ENCODE assay signal across 12 cellular contexts in the genomic region with DNA sequence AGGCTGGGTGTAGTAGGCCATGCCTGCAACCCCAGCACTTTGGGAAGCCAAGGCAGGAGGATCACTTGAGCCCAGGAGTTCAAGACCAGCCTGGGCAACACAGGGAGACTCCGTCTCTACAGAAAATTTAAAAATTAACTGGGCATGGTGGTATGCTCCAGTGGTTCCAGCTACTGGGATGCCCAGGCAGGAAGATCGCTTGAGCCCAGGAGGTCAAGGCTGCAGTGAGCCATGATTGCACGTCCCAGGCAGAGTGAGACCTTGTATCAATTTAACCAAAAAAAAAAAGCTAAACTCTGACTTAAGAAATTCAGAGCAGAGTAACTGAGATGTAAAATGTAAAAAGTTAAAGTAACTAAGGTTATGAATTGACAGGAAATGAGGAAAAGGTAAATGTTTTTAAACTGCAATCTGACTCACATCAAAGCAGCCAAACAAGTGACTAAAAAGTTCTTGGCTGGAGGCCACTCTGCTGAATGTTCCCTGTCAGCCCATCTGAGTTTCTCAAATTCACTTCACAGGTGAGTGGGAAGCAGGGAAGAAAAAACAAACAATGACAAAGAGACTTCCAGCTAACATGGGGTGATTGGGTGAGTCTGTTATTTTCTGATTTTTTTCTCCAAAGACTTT. TPM values are rescaled to one million over a fixed set of nuclear protein-coding genes. Genes with fewer than 3 reads are reported as not detected.
DNase-seq lines count a peak whose midpoint lies in the region; ATAC-seq and TF ChIP-seq lines count a peak whose summit lies in the region.
"Had no signal": no experiment of that assay in that cellular context is flagged by ENCODE, and none has a peak within 500 bp of the region (broad histone marks: within the 10 kb centered on the region; RNA-seq: fewer than 3 reads in every experiment).

No MANE protein-coding gene starts in this region.

- H3K27me3 ChIP-seq in RWPE2 (ENCODE audit: insufficient read depth, poor library complexity, severe bottlenecking) (no peaks in the 10 kb centered on the region), upper lobe of right lung (no peaks in the 10 kb centered on the region), colonic mucosa (no peaks in the 10 kb centered on the region)
- H3K27me3 ChIP-seq: BLaER1, right atrium auricular region had no signal

- intact Hi-C loops in upper lobe of right lung (cut with DNase I) (no loop called here), colonic mucosa (cut with DNase I) (no loop called here)

- TF ChIP-seq CTCF in RWPE2 (IDR thresholded peaks at IDR 0.05; ENCODE audit: poor library complexity, severe bottlenecking) (no peak), upper lobe of right lung (IDR thresholded peaks at IDR 0.05) (no peak), colonic mucosa (IDR thresholded peaks at IDR 0.05) (no peak)

- peak overlapping the region; percentile 70 for H3K27ac ChIP-seq in RWPE2 (ENCODE audit: poor library complexity, severe bottlenecking)
- no peak overlapping the region for H3K27ac ChIP-seq in upper lobe of right lung
- no peak overlapping the region for H3K27ac ChIP-seq in colonic mucosa
- H3K27ac ChIP-seq: BLaER1, right atrium auricular region had no signal

- ATAC-seq in RWPE2 (ENCODE audit: low read depth) = peak; percentile 97
- ATAC-seq in upper lobe of right lung = peak; percentile 72

- H3K9me3 ChIP-seq in RWPE2 (ENCODE audit: severe bottlenecking) (no peaks in the 10 kb centered on the region), upper lobe of right lung (no peaks in the 10 kb centered on the region), colonic mucosa (no peaks in the 10 kb centered on the region)

- no peak overlapping the region for H3K9ac ChIP-seq in colonic mucosa (ENCODE audit: low read depth in 2 of 2, low read length in 2 of 2)
- H3K9ac ChIP-seq: BLaER1 had no signal

- POLR2A ChIA-PET in HEK293T (lab: Yijun Ruan, JAX) = no interaction called here

- CTCF ChIA-PET in HEK293T (lab: Yijun Ruan, JAX) = no interaction called here

- DNase-seq in SIG-M5 treated with dmso at 0.1 percent for 504 hours (lab: John Stamatoyannopoulos, UW; ENCODE audit: unreplicated experiment) = peak; percentile 13
- DNase-seq in SIG-M5 (lab: John Stamatoyannopoulos, UW) = no peak
- no peak for DNase-seq in RWPE2 (ENCODE audit: low spot score)
- DNase-seq in iris pigment epithelial cell (ENCODE audit: low read depth) = peak; percentile 79
- no peak for DNase-seq in upper lobe of right lung
- no peak for DNase-seq in HEK293T (ENCODE audit: extremely low spot score)
- no peak for DNase-seq in stimulated activated CD4-positive, alpha-beta T cell treated with anti-CD3 and anti-CD28 coated beads, Interleukin-15, amount 100 ng/mL, for 24 hours
- DNase-seq in colonic mucosa = no peak
- DNase-seq: activated B cell treated with CpG ODN at 0.5 μM for 24 hours; activated naive CD4-positive, alpha-beta T cell treated with anti-CD3 and anti-CD28 coated beads, Interleukin-2, amount 10 ng/mL, durations not matched to agents 7 days and 5 days had no signal

- no peak overlapping the region for H3K4me3 ChIP-seq in RWPE2 (ENCODE audit: severe bottlenecking)
- H3K4me3 ChIP-seq in upper lobe of right lung = no peak overlapping the region
- no peak overlapping the region for H3K4me3 ChIP-seq in colonic mucosa
- H3K4me3 ChIP-seq: BLaER1, right atrium auricular region had no signal

- H3K36me3 ChIP-seq in RWPE2 (ENCODE audit: low read depth) (no peaks in the 10 kb centered on the region), upper lobe of right lung (no peaks in the 10 kb centered on the region), colonic mucosa (no peaks in the 10 kb centered on the region)
- H3K36me3 ChIP-seq: BLaER1, right atrium auricular region had no signal

- peaks cover 18% of the 10 kb centered on the region for H3K4me1 ChIP-seq in RWPE2 (ENCODE audit: insufficient read depth, poor library complexity, severe bottlenecking)
- H3K4me1 ChIP-seq in upper lobe of right lung = peaks cover 7% of the 10 kb centered on the region
- H3K4me1 ChIP-seq in colonic mucosa = no peaks in the 10 kb centered on the region
- H3K4me1 ChIP-seq: BLaER1, right atrium auricular region had no signal

TF ChIP-seq in HEK293T, 16 proteins besides CTCF, POLR2A, EP300 and RAD21:
- TF ChIP-seq SUZ12 (IDR thresholded peaks at IDR 0.05) = no peak
- no peak for TF ChIP-seq CTBP1 (IDR thresholded peaks at IDR 0.05; ENCODE audit: borderline replicate concordance)
- TF ChIP-seq HDGF (IDR thresholded peaks at IDR 0.05; ENCODE audit: borderline replicate concordance) = no peak
- no peak for TF ChIP-seq FOXM1 (IDR thresholded peaks at IDR 0.05; ENCODE audit: borderline replicate concordance)
- TF ChIP-seq TARDBP (IDR thresholded peaks at IDR 0.05) = no peak
- TF ChIP-seq BHLHE40 (IDR thresholded peaks at IDR 0.05; ENCODE audit: borderline replicate concordance) = no peak
- TF ChIP-seq LEF1 (IDR thresholded peaks at IDR 0.05; ENCODE audit: borderline replicate concordance) = no peak
- no peak for TF ChIP-seq ARNT (IDR thresholded peaks at IDR 0.05)
- no peak for TF ChIP-seq ZNF384 (IDR thresholded peaks at IDR 0.05)
- no peak for TF ChIP-seq FOXK2 (IDR thresholded peaks at IDR 0.05)
- no peak for TF ChIP-seq ELF4 (IDR thresholded peaks at IDR 0.05)
- TF ChIP-seq, protein P1, sequence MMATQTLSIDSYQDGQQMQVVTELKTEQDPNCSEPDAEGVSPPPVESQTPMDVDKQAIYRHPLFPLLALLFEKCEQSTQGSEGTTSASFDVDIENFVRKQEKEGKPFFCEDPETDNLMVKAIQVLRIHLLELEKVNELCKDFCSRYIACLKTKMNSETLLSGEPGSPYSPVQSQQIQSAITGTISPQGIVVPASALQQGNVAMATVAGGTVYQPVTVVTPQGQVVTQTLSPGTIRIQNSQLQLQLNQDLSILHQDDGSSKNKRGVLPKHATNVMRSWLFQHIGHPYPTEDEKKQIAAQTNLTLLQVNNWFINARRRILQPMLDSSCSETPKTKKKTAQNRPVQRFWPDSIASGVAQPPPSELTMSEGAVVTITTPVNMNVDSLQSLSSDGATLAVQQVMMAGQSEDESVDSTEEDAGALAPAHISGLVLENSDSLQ (IDR thresholded peaks at IDR 0.05) = no peak
- no peak for TF ChIP-seq NFRKB (IDR thresholded peaks at IDR 0.05)
- no peak for TF ChIP-seq L3MBTL2 (conservative IDR thresholded peaks at IDR 0.05)

RNA-seq across cellular contexts. Expression of a gene that starts 21.3 kb away (rescaled TPM):
- total RNA-seq in upper lobe of right lung (17.2 TPM), colonic mucosa (1 to 10 TPM; 1.0 to 2.8 TPM)

Comparison
In these comparisons a context has a peak if more than half of its experiments do, and no peak if none do; other contexts are left out.
1. DNase-seq: peak in SIG-M5 treated with dmso at 0.1 percent for 504 hours (single experiment) and iris pigment epithelial cell (single experiment); none in SIG-M5 (single experiment), RWPE2 (single experiment), upper lobe of right lung (single experiment), HEK293T (single experiment), stimulated activated CD4-positive, alpha-beta T cell treated with anti-CD3 and anti-CD28 coated beads, Interleukin-15, amount 100 ng/mL, for 24 hours (single experiment) and colonic mucosa (single experiment).